22 cellular contexts compared by ENCODE assay signal in the genomic region with DNA sequence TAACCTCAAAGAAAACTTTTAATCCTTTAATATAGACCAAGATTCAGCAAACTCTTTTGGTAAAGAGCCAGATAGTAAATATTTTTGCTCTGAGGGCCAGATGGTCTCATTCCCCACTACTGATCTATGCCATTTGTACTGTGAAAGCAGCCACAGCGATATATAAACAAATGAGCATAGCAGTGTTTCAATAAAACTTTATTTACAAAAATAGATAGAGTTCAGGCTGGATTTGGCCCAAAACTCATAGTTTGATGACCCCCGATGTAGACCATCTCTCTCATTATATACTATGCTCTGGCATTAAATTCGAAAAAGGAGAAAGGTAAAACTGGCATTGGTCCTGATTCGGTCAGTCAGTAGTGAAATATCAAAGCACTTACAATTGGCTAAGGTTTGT.
DNase-seq lines count a peak whose midpoint lies in the region; ATAC-seq, FAIRE-seq and TF ChIP-seq lines count a peak whose summit lies in the region.
"Had no signal": no experiment of that assay in that cellular context is flagged by ENCODE, and none has a peak within 500 bp of the region (broad histone marks: within the 10 kb centered on the region; RNA-seq: fewer than 3 reads in every experiment).

No MANE protein-coding gene starts in this region.

- no peaks in the 10 kb centered on the region for H3K9me2 ChIP-seq in neural cell (ENCODE audit: insufficient read depth, low read length)

- POLR2A ChIA-PET in HepG2 (lab: Yijun Ruan, JAX) = no interaction called here

- H3K9me3 ChIP-seq in HepG2 (ENCODE audit: low read length) = no peaks in the 10 kb centered on the region
- no peaks in the 10 kb centered on the region for H3K9me3 ChIP-seq in right lobe of liver
- no peaks in the 10 kb centered on the region for H3K9me3 ChIP-seq in neural cell (ENCODE audit: low read length)
- H3K9me3 ChIP-seq in neural progenitor cell (ENCODE audit: low read depth) = no peaks in the 10 kb centered on the region
- H3K9me3 ChIP-seq in tibial artery = no peaks in the 10 kb centered on the region
- H3K9me3 ChIP-seq: A549, Caco-2 had no signal

- intact Hi-C loops in HepG2 (cut with micrococcal nuclease; ENCODE audit: unreplicated experiment) (no loop called here), right lobe of liver (cut with DNase I) (no loop called here), tibial artery (cut with DNase I; ENCODE audit: low total_unique reads) (no loop called here)

- H3K79me2 ChIP-seq in HepG2 (ENCODE audit: insufficient read depth, low read length) = no peaks in the 10 kb centered on the region
- no peaks in the 10 kb centered on the region for H3K79me2 ChIP-seq in neural cell (replicated peaks; ENCODE audit: insufficient read depth, low read length)
- no peaks in the 10 kb centered on the region for H3K79me2 ChIP-seq in neural progenitor cell (ENCODE audit: low read depth)

- BruUV-seq in HepG2 (replicated peaks; lab: Mats Ljungman, UMichigan) = no TSS peak

- TF ChIP-seq RAD21 in HepG2 (CRISPR knock-in tag; IDR thresholded peaks at IDR 0.05) = no peak
- no peak for TF ChIP-seq RAD21 in neural cell (conservative IDR thresholded peaks at IDR 0.05)

- no peak for FAIRE-seq in HepG2 (lab: Jason Lieb, UNC)
- FAIRE-seq: A549, D721Med, G401.6, GM12891, GM19239 had no signal

- 74% methylated on average over 4 of the region's 4 CpGs for WGBS in HepG2 (ENCODE audit: low lambda C conversion rate)
- WGBS in right lobe of liver (ENCODE audit: insufficient coverage, low coverage, low lambda C conversion rate, missing lambda C conversion rate) = 93% methylated on average over 3 of the region's 4 CpGs

- peaks cover 7% of the 10 kb centered on the region for H3K9me3 Mint-ChIP-seq in neural progenitor cell
- H3K9me3 Mint-ChIP-seq: CD4-positive, alpha-beta T cell; CD8-positive, alpha-beta T cell had no signal

- CTCF ChIA-PET in HepG2 (lab: Yijun Ruan, JAX; ENCODE audit: low intra/inter-chr PET ratio, low total read pairs) = no interaction called here

- H3K36me3 Mint-ChIP-seq in neural progenitor cell = no peaks in the 10 kb centered on the region
- H3K36me3 Mint-ChIP-seq: CD8-positive, alpha-beta T cell had no signal

- H3K27ac ChIP-seq in HepG2 (ENCODE audit: extremely low read length, insufficient read depth, low read length) (no peak overlapping the region), right lobe of liver (no peak overlapping the region), neural cell (ENCODE audit: low read length) (peak overlapping the region; percentile 45), neural progenitor cell (no peak overlapping the region), tibial artery (no peak overlapping the region)
- H3K27ac ChIP-seq: 22Rv1; A549; BLaER1 treated with 17β-estradiol and CSF1 and Interleukin-3, amounts not matched to agents 10 nM and 100 nM; C4-2B had no signal

- H3K4me1 ChIP-seq in HepG2 (ENCODE audit: insufficient read depth, low read length) = peaks cover 9% of the 10 kb centered on the region; the same call in 1 of the 2 replicates
- no peaks in the 10 kb centered on the region for H3K4me1 ChIP-seq in right lobe of liver
- no peaks in the 10 kb centered on the region for H3K4me1 ChIP-seq in neural progenitor cell
- no peaks in the 10 kb centered on the region for H3K4me1 ChIP-seq in tibial artery
- H3K4me1 ChIP-seq: A549, Caco-2 had no signal

- H3K36me3 ChIP-seq in HepG2 (replicated peaks in 1 of 2; ENCODE audit: control insufficient read depth in 1 of 2, insufficient read depth in 2 of 2, low read length in 2 of 2) = no peaks in the 10 kb centered on the region
- H3K36me3 ChIP-seq in right lobe of liver = no peaks in the 10 kb centered on the region
- no peaks in the 10 kb centered on the region for H3K36me3 ChIP-seq in neural cell (ENCODE audit: insufficient read depth, low read length)
- no peaks in the 10 kb centered on the region for H3K36me3 ChIP-seq in neural progenitor cell
- H3K36me3 ChIP-seq in tibial artery = no peaks in the 10 kb centered on the region
- H3K36me3 ChIP-seq: BLaER1 treated with 17β-estradiol and CSF1 and Interleukin-3, amounts not matched to agents 10 nM and 100 nM had no signal

- DNase-seq in HepG2 (ENCODE audit: low spot score) = no peak
- DNase-seq in right lobe of liver = no peak
- DNase-seq in neural progenitor cell (ENCODE audit: low spot score) = no peak
- DNase-seq in tibial artery = no peak
- no peak for DNase-seq in hippocampal formation (lab: John Stamatoyannopoulos, UW)
- DNase-seq: AML-193; Caco-2; Calu3; CD4-positive, alpha-beta T cell; CD8-positive, alpha-beta T cell; DMS79 treated with DMSO at 0.1 percent for 48 hours; GF-D8 had no signal

- no peak for TF ChIP-seq EP300 in HepG2 (IDR thresholded peaks at IDR 0.05; ENCODE audit: low read depth in 2 of 2, low read length in 2 of 2)
- TF ChIP-seq EP300 in HepG2 (CRISPR knock-in tag; IDR thresholded peaks at IDR 0.05; ENCODE audit: borderline replicate concordance) = no peak
- no peak for TF ChIP-seq EP300 in neural cell (conservative IDR thresholded peaks at IDR 0.05; ENCODE audit: poor library complexity, severe bottlenecking)

- peaks cover 5% of the 10 kb centered on the region for H3K27me3 Mint-ChIP-seq in neural progenitor cell (ENCODE audit: insufficient read depth, low read depth)
- H3K27me3 Mint-ChIP-seq: CD4-positive, alpha-beta T cell had no signal

- H2AFZ ChIP-seq in HepG2 (ENCODE audit: low read length) (no peak overlapping the region), neural cell (ENCODE audit: low read depth, low read length) (no peak overlapping the region), neural progenitor cell (replicated peaks) (peak overlapping the region; percentile 0)

- no peaks in the 10 kb centered on the region for H3F3A ChIP-seq in neural cell (ENCODE audit: insufficient read depth, low read length, poor library complexity, severe bottlenecking)
- H3F3A ChIP-seq in neural progenitor cell (ENCODE audit: low read depth) = no peaks in the 10 kb centered on the region

- no peak overlapping the region for H3K4me3 ChIP-seq in HepG2 (replicated peaks in 1 of 3; ENCODE audit: insufficient read depth in 1 of 3, low read depth in 2 of 3, low read length in 3 of 3)
- no peak overlapping the region for H3K4me3 ChIP-seq in right lobe of liver
- H3K4me3 ChIP-seq in neural cell (ENCODE audit: low read length) = no peak overlapping the region
- no peak overlapping the region for H3K4me3 ChIP-seq in neural progenitor cell
- H3K4me3 ChIP-seq in tibial artery = no peak overlapping the region
- H3K4me3 ChIP-seq: A549; BLaER1 treated with 17β-estradiol and CSF1 and Interleukin-3, amounts not matched to agents 10 nM and 100 nM had no signal

- in situ Hi-C loops in HepG2 (cut with HindIII; ENCODE audit: extremely low pct_ligation_motif_present, low pct_unique_long_range_greater_than_20kb) = no loop called here

- TF ChIP-seq CTCF in HepG2 (CRISPR knock-in tag; IDR thresholded peaks at IDR 0.05) (no peak), right lobe of liver (IDR thresholded peaks at IDR 0.05) (no peak), neural cell (IDR thresholded peaks at IDR 0.05; ENCODE audit: poor library complexity, severe bottlenecking) (no peak), neural progenitor cell (IDR thresholded peaks at IDR 0.05) (no peak), tibial artery (IDR thresholded peaks at IDR 0.05) (no peak)

- H3K27ac Mint-ChIP-seq in neural progenitor cell = no peak overlapping the region
- H3K27ac Mint-ChIP-seq: B cell; CD4-positive, alpha-beta T cell; CD8-positive, alpha-beta T cell had no signal

- no peak overlapping the region for H3K9ac ChIP-seq in HepG2 (ENCODE audit: insufficient read depth, low read depth, low read length)
- no peak overlapping the region for H3K9ac ChIP-seq in neural cell (ENCODE audit: low read length)
- no peak overlapping the region for H3K9ac ChIP-seq in neural progenitor cell
- H3K9ac ChIP-seq: BLaER1 treated with 17β-estradiol and CSF1 and Interleukin-3, amounts not matched to agents 10 nM and 100 nM had no signal

- TF ChIP-seq POLR2A in HepG2 (IDR thresholded peaks at IDR 0.05; ENCODE audit: insufficient read depth in 1 of 2, low read depth in 2 of 2, low read length in 2 of 2) (no peak), right lobe of liver (IDR thresholded peaks at IDR 0.05) (no peak)

- H4K20me1 ChIP-seq in HepG2 (ENCODE audit: insufficient read depth, low read length) (no peaks in the 10 kb centered on the region), neural cell (ENCODE audit: insufficient read depth) (no peaks in the 10 kb centered on the region), neural progenitor cell (ENCODE audit: low read depth) (no peaks in the 10 kb centered on the region)
- H4K20me1 ChIP-seq: BLaER1 treated with 17β-estradiol and CSF1 and Interleukin-3, amounts not matched to agents 10 nM and 100 nM had no signal

- H3K4me3 Mint-ChIP-seq in neural progenitor cell = no peak overlapping the region
- H3K4me3 Mint-ChIP-seq: B cell; CD4-positive, alpha-beta T cell; CD8-positive, alpha-beta T cell had no signal

- no peaks in the 10 kb centered on the region for H3K4me1 Mint-ChIP-seq in neural progenitor cell
- H3K4me1 Mint-ChIP-seq: B cell had no signal

- H3K4me2 ChIP-seq in HepG2 (ENCODE audit: low read depth, low read length) = no peak overlapping the region
- H3K4me2 ChIP-seq in neural cell (ENCODE audit: low read length) = no peak overlapping the region
- H3K4me2 ChIP-seq in neural progenitor cell = no peak overlapping the region
- H3K4me2 ChIP-seq: A549; BLaER1 treated with 17β-estradiol and CSF1 and Interleukin-3, amounts not matched to agents 10 nM and 100 nM had no signal

- H3K27me3 ChIP-seq in HepG2 (ENCODE audit: control insufficient read depth in 1 of 2, insufficient read depth in 2 of 2, low read length in 2 of 2) (no peaks in the 10 kb centered on the region; a peak in 1 of 5 replicates), right lobe of liver (no peaks in the 10 kb centered on the region), neural cell (ENCODE audit: insufficient read depth, low read depth, low read length) (no peaks in the 10 kb centered on the region), neural progenitor cell (no peaks in the 10 kb centered on the region), tibial artery (no peaks in the 10 kb centered on the region)
- H3K27me3 ChIP-seq: BLaER1 treated with 17β-estradiol and CSF1 and Interleukin-3, amounts not matched to agents 10 nM and 100 nM had no signal

- no peak for ATAC-seq in HepG2
- no peak for ATAC-seq in right lobe of liver
- ATAC-seq: A549; CD8-positive, alpha-beta T cell had no signal

TF ChIP-seq in neural cell, 6 proteins besides CTCF, POLR2A, EP300 and RAD21 (continues in another document):
- no peak for TF ChIP-seq TAF1 (IDR thresholded peaks at IDR 0.05; ENCODE audit: low read depth)
- TF ChIP-seq MXI1 (conservative IDR thresholded peaks at IDR 0.05; ENCODE audit: poor library complexity, severe bottlenecking) = no peak
- no peak for TF ChIP-seq POLR2AphosphoS5 (IDR thresholded peaks at IDR 0.05)
